ENCODE assay signal across 27 cellular contexts in genomic region chr11:24704716-24705115, GRCh38.
"Had no signal": no experiment of that assay in that cellular context is flagged by ENCODE, and none has a peak within 500 bp of the region (broad histone marks: within the 10 kb centered on the region; RNA-seq: fewer than 3 reads in every experiment).

No MANE protein-coding gene starts in this region.

- H3K79me2 ChIP-seq: parathyroid adenoma had no signal

- H3K9ac ChIP-seq: neural progenitor cell, parathyroid adenoma had no signal

- H3K27ac ChIP-seq: neural progenitor cell, ovary, parathyroid adenoma, psoas muscle, right lobe of liver, sigmoid colon, suprapubic skin, testis, tibial artery, transverse colon, upper lobe of right lung, uterus had no signal

- H3K4me3 ChIP-seq: neural progenitor cell, ovary, psoas muscle, right lobe of liver, sigmoid colon, suprapubic skin, testis, tibial artery, transverse colon, upper lobe of right lung, uterus had no signal

- H3K4me1 ChIP-seq: neural progenitor cell, parathyroid adenoma, psoas muscle, right lobe of liver, sigmoid colon, suprapubic skin, testis, tibial artery, transverse colon, upper lobe of right lung, uterus had no signal

- H3K36me3 ChIP-seq: neural progenitor cell, ovary, right lobe of liver, sigmoid colon, suprapubic skin, tibial artery, transverse colon, upper lobe of right lung, uterus had no signal

- ATAC-seq: natural killer cell; psoas muscle; right cardiac atrium; right lobe of liver; stimulated activated memory B cell treated with anti-CD40 and anti-IgM and Interleukin-4, amounts not matched to agents 10 μg/mL and 1 μg/mL and 100 μg/mL, for 72 hours; stimulated activated naive CD8-positive, alpha-beta T cell treated with anti-CD3 and anti-CD28 coated beads, Interleukin-15, amount 100 ng/mL, for 72 hours; stimulated activated naive CD8-positive, alpha-beta T cell treated with anti-CD3 and anti-CD28 coated beads, Interleukin-15, Interleukin-2, amounts not matched to agents 100 U/mL and 50 U/mL, for 24 hours; upper lobe of right lung had no signal

- H3K4me2 ChIP-seq: neural progenitor cell had no signal

- H2AFZ ChIP-seq: neural progenitor cell, parathyroid adenoma had no signal

- DNase-seq: natural killer cell; occipital lobe; ovary; posterior cingulate gyrus; psoas muscle; right cardiac atrium; right lobe of liver; sigmoid colon; small intestine; stimulated activated CD4-positive, alpha-beta T cell treated with anti-CD3 and anti-CD28 coated beads, Interleukin-15, amount 100 ng/mL, for 24 hours; stimulated activated CD4-positive, alpha-beta T cell treated with anti-CD3 and anti-CD28 coated beads, Interleukin-2, amount 100 ng/mL, for 24 hours; stimulated activated CD4-positive, alpha-beta T cell treated with anti-CD3 and anti-CD28 coated beads, Interleukin-2, amount 100 ng/mL, for 48 hours; stimulated activated CD4-positive, alpha-beta T cell treated with anti-CD3 and anti-CD28 coated beads, Interleukin-4, amount 100 ng/mL, for 24 hours; stimulated activated CD8-positive, alpha-beta memory T cell treated with anti-CD3 and anti-CD28 coated beads, Interleukin-4, amount 100 ng/mL, for 48 hours; stimulated activated naive CD4-positive, alpha-beta T cell; stimulated activated naive CD8-positive, alpha-beta T cell treated with anti-CD3 and anti-CD28 coated beads, Interleukin-15, amount 100 ng/mL, for 72 hours; stimulated activated naive CD8-positive, alpha-beta T cell treated with anti-CD3 and anti-CD28 coated beads, Interleukin-15, Interleukin-2, amounts not matched to agents 100 U/mL and 50 U/mL, for 24 hours; substantia nigra; testis; tibial artery; transverse colon; upper lobe of right lung; uterus had no signal

- H3K27me3 ChIP-seq: neural progenitor cell, ovary, right lobe of liver, sigmoid colon, suprapubic skin, testis, tibial artery, transverse colon, upper lobe of right lung, uterus had no signal

- H3K9me3 ChIP-seq: ovary, psoas muscle, right lobe of liver, sigmoid colon, suprapubic skin, testis, tibial artery, transverse colon, upper lobe of right lung, uterus had no signal
